ENCODE assay signal across 1 cellular context in the genomic region with DNA sequence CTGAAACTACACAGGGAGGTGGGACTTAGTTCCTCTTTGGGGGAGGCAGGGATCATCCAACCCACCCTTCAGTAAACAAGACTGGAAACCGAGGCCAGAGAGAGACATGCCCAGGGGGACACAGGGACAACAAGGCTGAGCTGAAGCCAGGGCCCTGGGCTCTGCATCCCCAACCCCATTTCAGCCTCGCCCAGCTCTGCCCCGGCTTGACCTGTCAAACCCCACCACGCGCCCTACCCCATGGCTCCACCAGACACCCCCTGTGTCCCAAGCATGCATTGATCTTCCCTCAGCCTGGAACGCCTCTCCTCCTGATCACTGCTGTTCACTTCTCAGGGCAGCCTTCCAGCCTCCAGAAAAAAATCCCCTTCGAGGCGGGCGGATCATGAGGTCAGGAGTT.
TF ChIP-seq lines count a peak whose summit lies in the region.

No MANE protein-coding gene starts in this region.

TF ChIP-seq in neural cell, 6 proteins besides CTCF, POLR2A, EP300 and RAD21:
- TF ChIP-seq, protein P1, sequence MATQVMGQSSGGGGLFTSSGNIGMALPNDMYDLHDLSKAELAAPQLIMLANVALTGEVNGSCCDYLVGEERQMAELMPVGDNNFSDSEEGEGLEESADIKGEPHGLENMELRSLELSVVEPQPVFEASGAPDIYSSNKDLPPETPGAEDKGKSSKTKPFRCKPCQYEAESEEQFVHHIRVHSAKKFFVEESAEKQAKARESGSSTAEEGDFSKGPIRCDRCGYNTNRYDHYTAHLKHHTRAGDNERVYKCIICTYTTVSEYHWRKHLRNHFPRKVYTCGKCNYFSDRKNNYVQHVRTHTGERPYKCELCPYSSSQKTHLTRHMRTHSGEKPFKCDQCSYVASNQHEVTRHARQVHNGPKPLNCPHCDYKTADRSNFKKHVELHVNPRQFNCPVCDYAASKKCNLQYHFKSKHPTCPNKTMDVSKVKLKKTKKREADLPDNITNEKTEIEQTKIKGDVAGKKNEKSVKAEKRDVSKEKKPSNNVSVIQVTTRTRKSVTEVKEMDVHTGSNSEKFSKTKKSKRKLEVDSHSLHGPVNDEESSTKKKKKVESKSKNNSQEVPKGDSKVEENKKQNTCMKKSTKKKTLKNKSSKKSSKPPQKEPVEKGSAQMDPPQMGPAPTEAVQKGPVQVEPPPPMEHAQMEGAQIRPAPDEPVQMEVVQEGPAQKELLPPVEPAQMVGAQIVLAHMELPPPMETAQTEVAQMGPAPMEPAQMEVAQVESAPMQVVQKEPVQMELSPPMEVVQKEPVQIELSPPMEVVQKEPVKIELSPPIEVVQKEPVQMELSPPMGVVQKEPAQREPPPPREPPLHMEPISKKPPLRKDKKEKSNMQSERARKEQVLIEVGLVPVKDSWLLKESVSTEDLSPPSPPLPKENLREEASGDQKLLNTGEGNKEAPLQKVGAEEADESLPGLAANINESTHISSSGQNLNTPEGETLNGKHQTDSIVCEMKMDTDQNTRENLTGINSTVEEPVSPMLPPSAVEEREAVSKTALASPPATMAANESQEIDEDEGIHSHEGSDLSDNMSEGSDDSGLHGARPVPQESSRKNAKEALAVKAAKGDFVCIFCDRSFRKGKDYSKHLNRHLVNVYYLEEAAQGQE (IDR thresholded peaks at IDR 0.05; ENCODE audit: borderline replicate concordance) = no peak
- TF ChIP-seq SMC3 (conservative IDR thresholded peaks at IDR 0.05; ENCODE audit: poor library complexity) = no peak
- TF ChIP-seq EZH2 (IDR thresholded peaks at IDR 0.05; ENCODE audit: borderline replicate concordance, insufficient read depth, low read length, poor library complexity, severe bottlenecking) = no peak
- no peak for TF ChIP-seq POLR2AphosphoS5 (IDR thresholded peaks at IDR 0.05)
- TF ChIP-seq TAF1 (IDR thresholded peaks at IDR 0.05; ENCODE audit: low read depth) = no peak
- no peak for TF ChIP-seq MXI1 (conservative IDR thresholded peaks at IDR 0.05; ENCODE audit: poor library complexity, severe bottlenecking)
